Comparison of ENCODE assay signal across 2 cellular contexts in the genomic region with DNA sequence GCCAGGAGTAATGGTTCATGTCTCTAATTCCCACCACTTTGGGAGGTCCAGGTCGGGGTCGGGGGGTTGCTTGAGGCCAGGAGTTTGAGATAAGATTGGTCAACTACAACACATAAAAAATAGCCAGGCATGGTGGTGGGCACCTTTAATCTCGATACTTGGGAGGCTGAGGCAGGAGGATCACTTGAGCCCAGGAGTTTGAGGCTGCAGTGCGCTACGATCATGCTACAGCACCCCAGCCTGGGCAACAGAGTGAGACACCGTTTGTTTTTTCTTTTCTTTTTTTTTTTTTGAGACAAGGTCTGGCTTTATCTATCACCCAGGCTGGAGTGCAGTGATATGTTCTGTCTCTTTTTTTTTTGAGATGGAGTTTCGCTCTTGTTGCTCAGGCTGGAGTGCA.
TF ChIP-seq lines count a peak whose summit lies in the region.

No MANE protein-coding gene starts in this region.

TF ChIP-seq in HCT116, 20 proteins besides CTCF, POLR2A, EP300 and RAD21:
- no peak for TF ChIP-seq YY1 (IDR thresholded peaks at IDR 0.05; ENCODE audit: extremely low read depth, insufficient replicate concordance, low read depth, low read length)
- TF ChIP-seq EZH2 (IDR thresholded peaks at IDR 0.05), result no peak
- TF ChIP-seq ZNF274 (IDR thresholded peaks at IDR 0.05; ENCODE audit: low read depth, low read length), result no peak
- TF ChIP-seq EZH2phosphoT487 (IDR thresholded peaks at IDR 0.05; ENCODE audit: borderline replicate concordance), result no peak
- TF ChIP-seq CEBPB (IDR thresholded peaks at IDR 0.05; ENCODE audit: low read depth), result no peak
- TF ChIP-seq FOSL1 (IDR thresholded peaks at IDR 0.05; ENCODE audit: low read depth), result no peak
- TF ChIP-seq, protein P1, sequence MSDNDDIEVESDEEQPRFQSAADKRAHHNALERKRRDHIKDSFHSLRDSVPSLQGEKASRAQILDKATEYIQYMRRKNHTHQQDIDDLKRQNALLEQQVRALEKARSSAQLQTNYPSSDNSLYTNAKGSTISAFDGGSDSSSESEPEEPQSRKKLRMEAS (IDR thresholded peaks at IDR 0.05), result no peak
- no peak for TF ChIP-seq SRF (IDR thresholded peaks at IDR 0.05; ENCODE audit: low read depth)
- no peak for TF ChIP-seq CBX3 (IDR thresholded peaks at IDR 0.05; ENCODE audit: low read depth)
- no peak for TF ChIP-seq JUND (IDR thresholded peaks at IDR 0.05)
- TF ChIP-seq POLR2AphosphoS5 (IDR thresholded peaks at IDR 0.05; ENCODE audit: low read depth, low read length), result no peak
- TF ChIP-seq, protein P2, sequence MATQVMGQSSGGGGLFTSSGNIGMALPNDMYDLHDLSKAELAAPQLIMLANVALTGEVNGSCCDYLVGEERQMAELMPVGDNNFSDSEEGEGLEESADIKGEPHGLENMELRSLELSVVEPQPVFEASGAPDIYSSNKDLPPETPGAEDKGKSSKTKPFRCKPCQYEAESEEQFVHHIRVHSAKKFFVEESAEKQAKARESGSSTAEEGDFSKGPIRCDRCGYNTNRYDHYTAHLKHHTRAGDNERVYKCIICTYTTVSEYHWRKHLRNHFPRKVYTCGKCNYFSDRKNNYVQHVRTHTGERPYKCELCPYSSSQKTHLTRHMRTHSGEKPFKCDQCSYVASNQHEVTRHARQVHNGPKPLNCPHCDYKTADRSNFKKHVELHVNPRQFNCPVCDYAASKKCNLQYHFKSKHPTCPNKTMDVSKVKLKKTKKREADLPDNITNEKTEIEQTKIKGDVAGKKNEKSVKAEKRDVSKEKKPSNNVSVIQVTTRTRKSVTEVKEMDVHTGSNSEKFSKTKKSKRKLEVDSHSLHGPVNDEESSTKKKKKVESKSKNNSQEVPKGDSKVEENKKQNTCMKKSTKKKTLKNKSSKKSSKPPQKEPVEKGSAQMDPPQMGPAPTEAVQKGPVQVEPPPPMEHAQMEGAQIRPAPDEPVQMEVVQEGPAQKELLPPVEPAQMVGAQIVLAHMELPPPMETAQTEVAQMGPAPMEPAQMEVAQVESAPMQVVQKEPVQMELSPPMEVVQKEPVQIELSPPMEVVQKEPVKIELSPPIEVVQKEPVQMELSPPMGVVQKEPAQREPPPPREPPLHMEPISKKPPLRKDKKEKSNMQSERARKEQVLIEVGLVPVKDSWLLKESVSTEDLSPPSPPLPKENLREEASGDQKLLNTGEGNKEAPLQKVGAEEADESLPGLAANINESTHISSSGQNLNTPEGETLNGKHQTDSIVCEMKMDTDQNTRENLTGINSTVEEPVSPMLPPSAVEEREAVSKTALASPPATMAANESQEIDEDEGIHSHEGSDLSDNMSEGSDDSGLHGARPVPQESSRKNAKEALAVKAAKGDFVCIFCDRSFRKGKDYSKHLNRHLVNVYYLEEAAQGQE (IDR thresholded peaks at IDR 0.05; ENCODE audit: low read depth), result no peak
- no peak for TF ChIP-seq ELF1 (IDR thresholded peaks at IDR 0.05; ENCODE audit: borderline replicate concordance, low read depth)
- TF ChIP-seq, protein P3, sequence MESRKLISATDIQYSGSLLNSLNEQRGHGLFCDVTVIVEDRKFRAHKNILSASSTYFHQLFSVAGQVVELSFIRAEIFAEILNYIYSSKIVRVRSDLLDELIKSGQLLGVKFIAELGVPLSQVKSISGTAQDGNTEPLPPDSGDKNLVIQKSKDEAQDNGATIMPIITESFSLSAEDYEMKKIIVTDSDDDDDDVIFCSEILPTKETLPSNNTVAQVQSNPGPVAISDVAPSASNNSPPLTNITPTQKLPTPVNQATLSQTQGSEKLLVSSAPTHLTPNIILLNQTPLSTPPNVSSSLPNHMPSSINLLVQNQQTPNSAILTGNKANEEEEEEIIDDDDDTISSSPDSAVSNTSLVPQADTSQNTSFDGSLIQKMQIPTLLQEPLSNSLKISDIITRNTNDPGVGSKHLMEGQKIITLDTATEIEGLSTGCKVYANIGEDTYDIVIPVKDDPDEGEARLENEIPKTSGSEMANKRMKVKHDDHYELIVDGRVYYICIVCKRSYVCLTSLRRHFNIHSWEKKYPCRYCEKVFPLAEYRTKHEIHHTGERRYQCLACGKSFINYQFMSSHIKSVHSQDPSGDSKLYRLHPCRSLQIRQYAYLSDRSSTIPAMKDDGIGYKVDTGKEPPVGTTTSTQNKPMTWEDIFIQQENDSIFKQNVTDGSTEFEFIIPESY (IDR thresholded peaks at IDR 0.05; ENCODE audit: extremely low read depth, insufficient replicate concordance, low read length), result no peak
- TF ChIP-seq SP1 (IDR thresholded peaks at IDR 0.05; ENCODE audit: low read depth), result no peak
TF ChIP-seq in HCT116: peak in this region for 0.

TF ChIP-seq in K562, 482 proteins besides CTCF, POLR2A, EP300 and RAD21 (continues in another document):
- TF ChIP-seq CAMTA2 (CRISPR knock-in tag; conservative IDR thresholded peaks at IDR 0.05) (no peak), ZNF354B (CRISPR knock-in tag; IDR thresholded peaks at IDR 0.05) (no peak), BHLHE40 (IDR thresholded peaks at IDR 0.05; ENCODE audit: low read length) (no peak), SNRNP70 (optimal IDR thresholded peaks at IDR 0.05; ENCODE audit: low read depth, low read length) (no peak), ZNF589 (CRISPR knock-in tag; IDR thresholded peaks at IDR 0.05; ENCODE audit: low read depth) (no peak), NFE2 (IDR thresholded peaks at IDR 0.05; ENCODE audit: low read depth) (no peak), ARID1B (IDR thresholded peaks at IDR 0.05) (no peak), KHSRP (IDR thresholded peaks at IDR 0.05) (no peak), NBN (IDR thresholded peaks at IDR 0.05; ENCODE audit: low read depth) (no peak), RBM25 (IDR thresholded peaks at IDR 0.05; ENCODE audit: low read depth, low read length, severe bottlenecking) (peak; percentile 55), SMARCE1 (IDR thresholded peaks at IDR 0.05) (no peak), CBFA2T3 (IDR thresholded peaks at IDR 0.05) (0 out of 2 replicates have a peak, but pooled peaks have one; percentile 45), BCOR (IDR thresholded peaks at IDR 0.05) (peak; percentile 71), FOXM1 (IDR thresholded peaks at IDR 0.05; ENCODE audit: low read depth) (no peak), FOXM1 (CRISPR knock-in tag; IDR thresholded peaks at IDR 0.05; ENCODE audit: low read depth) (no peak), ZNF121 (CRISPR knock-in tag; conservative IDR thresholded peaks at IDR 0.05) (peak; percentile 88), ZNF384 (IDR thresholded peaks at IDR 0.05; ENCODE audit: low read depth, low read length) (peak; percentile 59; the same call in 1 of the 2 replicates), FOS (IDR thresholded peaks at IDR 0.05; ENCODE audit: extremely low read depth, insufficient read length) (no peak), NFE2L1 (tag; IDR thresholded peaks at IDR 0.05; ENCODE audit: borderline replicate concordance, low read depth) (no peak), THRAP3 (IDR thresholded peaks at IDR 0.05; ENCODE audit: borderline replicate concordance) (no peak), ZNF79 (CRISPR knock-in tag; IDR thresholded peaks at IDR 0.05; ENCODE audit: low read depth) (no peak)
- TF ChIP-seq, protein P4, sequence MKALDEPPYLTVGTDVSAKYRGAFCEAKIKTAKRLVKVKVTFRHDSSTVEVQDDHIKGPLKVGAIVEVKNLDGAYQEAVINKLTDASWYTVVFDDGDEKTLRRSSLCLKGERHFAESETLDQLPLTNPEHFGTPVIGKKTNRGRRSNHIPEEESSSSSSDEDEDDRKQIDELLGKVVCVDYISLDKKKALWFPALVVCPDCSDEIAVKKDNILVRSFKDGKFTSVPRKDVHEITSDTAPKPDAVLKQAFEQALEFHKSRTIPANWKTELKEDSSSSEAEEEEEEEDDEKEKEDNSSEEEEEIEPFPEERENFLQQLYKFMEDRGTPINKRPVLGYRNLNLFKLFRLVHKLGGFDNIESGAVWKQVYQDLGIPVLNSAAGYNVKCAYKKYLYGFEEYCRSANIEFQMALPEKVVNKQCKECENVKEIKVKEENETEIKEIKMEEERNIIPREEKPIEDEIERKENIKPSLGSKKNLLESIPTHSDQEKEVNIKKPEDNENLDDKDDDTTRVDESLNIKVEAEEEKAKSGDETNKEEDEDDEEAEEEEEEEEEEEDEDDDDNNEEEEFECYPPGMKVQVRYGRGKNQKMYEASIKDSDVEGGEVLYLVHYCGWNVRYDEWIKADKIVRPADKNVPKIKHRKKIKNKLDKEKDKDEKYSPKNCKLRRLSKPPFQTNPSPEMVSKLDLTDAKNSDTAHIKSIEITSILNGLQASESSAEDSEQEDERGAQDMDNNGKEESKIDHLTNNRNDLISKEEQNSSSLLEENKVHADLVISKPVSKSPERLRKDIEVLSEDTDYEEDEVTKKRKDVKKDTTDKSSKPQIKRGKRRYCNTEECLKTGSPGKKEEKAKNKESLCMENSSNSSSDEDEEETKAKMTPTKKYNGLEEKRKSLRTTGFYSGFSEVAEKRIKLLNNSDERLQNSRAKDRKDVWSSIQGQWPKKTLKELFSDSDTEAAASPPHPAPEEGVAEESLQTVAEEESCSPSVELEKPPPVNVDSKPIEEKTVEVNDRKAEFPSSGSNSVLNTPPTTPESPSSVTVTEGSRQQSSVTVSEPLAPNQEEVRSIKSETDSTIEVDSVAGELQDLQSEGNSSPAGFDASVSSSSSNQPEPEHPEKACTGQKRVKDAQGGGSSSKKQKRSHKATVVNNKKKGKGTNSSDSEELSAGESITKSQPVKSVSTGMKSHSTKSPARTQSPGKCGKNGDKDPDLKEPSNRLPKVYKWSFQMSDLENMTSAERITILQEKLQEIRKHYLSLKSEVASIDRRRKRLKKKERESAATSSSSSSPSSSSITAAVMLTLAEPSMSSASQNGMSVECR (CRISPR knock-in tag; IDR thresholded peaks at IDR 0.05), result no peak
- TF ChIP-seq, protein P5, sequence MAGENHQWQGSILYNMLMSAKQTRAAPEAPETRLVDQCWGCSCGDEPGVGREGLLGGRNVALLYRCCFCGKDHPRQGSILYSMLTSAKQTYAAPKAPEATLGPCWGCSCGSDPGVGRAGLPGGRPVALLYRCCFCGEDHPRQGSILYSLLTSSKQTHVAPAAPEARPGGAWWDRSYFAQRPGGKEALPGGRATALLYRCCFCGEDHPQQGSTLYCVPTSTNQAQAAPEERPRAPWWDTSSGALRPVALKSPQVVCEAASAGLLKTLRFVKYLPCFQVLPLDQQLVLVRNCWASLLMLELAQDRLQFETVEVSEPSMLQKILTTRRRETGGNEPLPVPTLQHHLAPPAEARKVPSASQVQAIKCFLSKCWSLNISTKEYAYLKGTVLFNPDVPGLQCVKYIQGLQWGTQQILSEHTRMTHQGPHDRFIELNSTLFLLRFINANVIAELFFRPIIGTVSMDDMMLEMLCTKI (IDR thresholded peaks at IDR 0.05; ENCODE audit: partially characterized antibody), result no peak
- TF ChIP-seq, protein P6, sequence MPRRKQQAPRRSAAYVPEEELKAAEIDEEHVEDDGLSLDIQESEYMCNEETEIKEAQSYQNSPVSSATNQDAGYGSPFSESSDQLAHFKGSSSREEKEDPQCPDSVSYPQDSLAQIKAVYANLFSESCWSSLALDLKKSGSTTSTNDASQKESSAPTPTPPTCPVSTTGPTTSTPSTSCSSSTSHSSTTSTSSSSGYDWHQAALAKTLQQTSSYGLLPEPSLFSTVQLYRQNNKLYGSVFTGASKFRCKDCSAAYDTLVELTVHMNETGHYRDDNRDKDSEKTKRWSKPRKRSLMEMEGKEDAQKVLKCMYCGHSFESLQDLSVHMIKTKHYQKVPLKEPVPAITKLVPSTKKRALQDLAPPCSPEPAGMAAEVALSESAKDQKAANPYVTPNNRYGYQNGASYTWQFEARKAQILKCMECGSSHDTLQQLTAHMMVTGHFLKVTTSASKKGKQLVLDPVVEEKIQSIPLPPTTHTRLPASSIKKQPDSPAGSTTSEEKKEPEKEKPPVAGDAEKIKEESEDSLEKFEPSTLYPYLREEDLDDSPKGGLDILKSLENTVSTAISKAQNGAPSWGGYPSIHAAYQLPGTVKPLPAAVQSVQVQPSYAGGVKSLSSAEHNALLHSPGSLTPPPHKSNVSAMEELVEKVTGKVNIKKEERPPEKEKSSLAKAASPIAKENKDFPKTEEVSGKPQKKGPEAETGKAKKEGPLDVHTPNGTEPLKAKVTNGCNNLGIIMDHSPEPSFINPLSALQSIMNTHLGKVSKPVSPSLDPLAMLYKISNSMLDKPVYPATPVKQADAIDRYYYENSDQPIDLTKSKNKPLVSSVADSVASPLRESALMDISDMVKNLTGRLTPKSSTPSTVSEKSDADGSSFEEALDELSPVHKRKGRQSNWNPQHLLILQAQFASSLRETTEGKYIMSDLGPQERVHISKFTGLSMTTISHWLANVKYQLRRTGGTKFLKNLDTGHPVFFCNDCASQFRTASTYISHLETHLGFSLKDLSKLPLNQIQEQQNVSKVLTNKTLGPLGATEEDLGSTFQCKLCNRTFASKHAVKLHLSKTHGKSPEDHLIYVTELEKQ (CRISPR knock-in tag; IDR thresholded peaks at IDR 0.05), result no peak
- TF ChIP-seq, protein P7, sequence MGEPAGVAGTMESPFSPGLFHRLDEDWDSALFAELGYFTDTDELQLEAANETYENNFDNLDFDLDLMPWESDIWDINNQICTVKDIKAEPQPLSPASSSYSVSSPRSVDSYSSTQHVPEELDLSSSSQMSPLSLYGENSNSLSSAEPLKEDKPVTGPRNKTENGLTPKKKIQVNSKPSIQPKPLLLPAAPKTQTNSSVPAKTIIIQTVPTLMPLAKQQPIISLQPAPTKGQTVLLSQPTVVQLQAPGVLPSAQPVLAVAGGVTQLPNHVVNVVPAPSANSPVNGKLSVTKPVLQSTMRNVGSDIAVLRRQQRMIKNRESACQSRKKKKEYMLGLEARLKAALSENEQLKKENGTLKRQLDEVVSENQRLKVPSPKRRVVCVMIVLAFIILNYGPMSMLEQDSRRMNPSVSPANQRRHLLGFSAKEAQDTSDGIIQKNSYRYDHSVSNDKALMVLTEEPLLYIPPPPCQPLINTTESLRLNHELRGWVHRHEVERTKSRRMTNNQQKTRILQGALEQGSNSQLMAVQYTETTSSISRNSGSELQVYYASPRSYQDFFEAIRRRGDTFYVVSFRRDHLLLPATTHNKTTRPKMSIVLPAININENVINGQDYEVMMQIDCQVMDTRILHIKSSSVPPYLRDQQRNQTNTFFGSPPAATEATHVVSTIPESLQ (CRISPR knock-in tag; IDR thresholded peaks at IDR 0.05), result no peak
- TF ChIP-seq, protein P8, sequence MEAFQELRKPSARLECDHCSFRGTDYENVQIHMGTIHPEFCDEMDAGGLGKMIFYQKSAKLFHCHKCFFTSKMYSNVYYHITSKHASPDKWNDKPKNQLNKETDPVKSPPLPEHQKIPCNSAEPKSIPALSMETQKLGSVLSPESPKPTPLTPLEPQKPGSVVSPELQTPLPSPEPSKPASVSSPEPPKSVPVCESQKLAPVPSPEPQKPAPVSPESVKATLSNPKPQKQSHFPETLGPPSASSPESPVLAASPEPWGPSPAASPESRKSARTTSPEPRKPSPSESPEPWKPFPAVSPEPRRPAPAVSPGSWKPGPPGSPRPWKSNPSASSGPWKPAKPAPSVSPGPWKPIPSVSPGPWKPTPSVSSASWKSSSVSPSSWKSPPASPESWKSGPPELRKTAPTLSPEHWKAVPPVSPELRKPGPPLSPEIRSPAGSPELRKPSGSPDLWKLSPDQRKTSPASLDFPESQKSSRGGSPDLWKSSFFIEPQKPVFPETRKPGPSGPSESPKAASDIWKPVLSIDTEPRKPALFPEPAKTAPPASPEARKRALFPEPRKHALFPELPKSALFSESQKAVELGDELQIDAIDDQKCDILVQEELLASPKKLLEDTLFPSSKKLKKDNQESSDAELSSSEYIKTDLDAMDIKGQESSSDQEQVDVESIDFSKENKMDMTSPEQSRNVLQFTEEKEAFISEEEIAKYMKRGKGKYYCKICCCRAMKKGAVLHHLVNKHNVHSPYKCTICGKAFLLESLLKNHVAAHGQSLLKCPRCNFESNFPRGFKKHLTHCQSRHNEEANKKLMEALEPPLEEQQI (IDR thresholded peaks at IDR 0.05), result 0 out of 2 replicates have a peak, but pooled peaks have one; percentile 18
